In genomic region chr11:86244063-86244521, GRCh38 we compare ENCODE assay signal across 8 cellular contexts. TPM values are rescaled to one million over a fixed set of nuclear protein-coding genes. Genes with fewer than 3 reads are reported as not detected.
DNase-seq lines count a peak whose midpoint lies in the region; ATAC-seq and TF ChIP-seq lines count a peak whose summit lies in the region.

No MANE protein-coding gene starts in this region.

- intact Hi-C loops in activated CD8-positive, alpha-beta T cell treated with anti-CD3 and anti-CD28 coated beads for 36 hours (cut with micrococcal nuclease): no loop called here

- POLR2A ChIA-PET in activated CD8-positive, alpha-beta T cell treated with anti-CD3 and anti-CD28 coated beads for 36 hours (lab: Charles Lee): interaction anchor here (1.1 to 3.9 kb wide), 6 partner anchors 13 to 196 kb away, joined by 3 to 37 read pairs (median 7); partner anchors contain the start of gene PICALM

- peaks cover 39% of the 10 kb centered on the region for H3K79me2 ChIP-seq in GM23248 (ENCODE audit: insufficient read depth)

- peak overlapping the region; percentile 98 for H3K27ac ChIP-seq in GM23248

- no peaks in the 10 kb centered on the region for H3K9me2 ChIP-seq in GM23248 (ENCODE audit: insufficient read depth)

- H3K4me3 ChIP-seq in GM23248: peak overlapping the region; percentile 99
- H3K4me3 ChIP-seq in epithelial cell of esophagus (ENCODE audit: low read length): peak overlapping the region; percentile 68

- no peaks in the 10 kb centered on the region for H3K36me3 ChIP-seq in GM23248 (ENCODE audit: low read depth)

- 3% methylated on average over 18 of the region's 18 CpGs for WGBS in GM23248 (ENCODE audit: low coverage in 1 of 2, low lambda C conversion rate in 2 of 2, missing lambda C conversion rate in 2 of 2), 2 experiments

- H3K4me2 ChIP-seq in GM23248 (ENCODE audit: unreplicated experiment): peak overlapping the region; percentile 89

- no peaks in the 10 kb centered on the region for H3K9me3 ChIP-seq in GM23248 (ENCODE audit: low read depth)

- H3K27me3 ChIP-seq in GM23248 (replicated peaks; ENCODE audit: insufficient read depth): no peaks in the 10 kb centered on the region

- DNase-seq in NCI-H446 treated with DMSO at 0.1 percent for 48 hours (lab: John Stamatoyannopoulos, UW): peak; percentile 91
- DNase-seq in NCI-H446 (lab: John Stamatoyannopoulos, UW): no peak
- DNase-seq in GM23248: peak; percentile 95
- DNase-seq in LHCN-M2 (ENCODE audit: low read depth): peak; percentile 83
- DNase-seq in activated CD8-positive, alpha-beta T cell treated with anti-CD3 and anti-CD28 coated beads for 36 hours: peak; percentile 89
- peak; percentile 89 for DNase-seq in epithelial cell of esophagus (ENCODE audit: low read depth)
- peak; percentile 89 for DNase-seq in mucosa of gallbladder (ENCODE audit: low spot score)
- peak; percentile 77 for DNase-seq in stimulated activated CD8-positive, alpha-beta memory T cell treated with anti-CD3 and anti-CD28 coated beads, Interleukin-7, amount 100 ng/mL, for 24 hours (ENCODE audit: low read depth)

- no peaks in the 10 kb centered on the region for H3K27me3 Mint-ChIP-seq in activated CD8-positive, alpha-beta T cell treated with anti-CD3 and anti-CD28 coated beads for 36 hours

- H3K9ac ChIP-seq in GM23248: peak overlapping the region; percentile 98

- no peak overlapping the region for H3K27ac Mint-ChIP-seq in activated CD8-positive, alpha-beta T cell treated with anti-CD3 and anti-CD28 coated beads for 36 hours

- CTCF ChIA-PET in activated CD8-positive, alpha-beta T cell treated with anti-CD3 and anti-CD28 coated beads for 36 hours (lab: Charles Lee): no interaction called here

- H4K20me1 ChIP-seq in GM23248 (ENCODE audit: insufficient read depth): no peaks in the 10 kb centered on the region

- no peak for TF ChIP-seq CTCF in activated CD8-positive, alpha-beta T cell treated with anti-CD3 and anti-CD28 coated beads for 36 hours (IDR thresholded peaks at IDR 0.05)
- no peak for TF ChIP-seq CTCF in epithelial cell of esophagus (IDR thresholded peaks at IDR 0.05; ENCODE audit: insufficient read depth, low read depth, low read length, missing control alignments)

- H3K4me3 Mint-ChIP-seq in activated CD8-positive, alpha-beta T cell treated with anti-CD3 and anti-CD28 coated beads for 36 hours: no peak overlapping the region

- peaks cover 16% of the 10 kb centered on the region; the same call in 1 of the 2 replicates for H3F3A ChIP-seq in GM23248 (ENCODE audit: insufficient read depth)

- H3K9me3 Mint-ChIP-seq in activated CD8-positive, alpha-beta T cell treated with anti-CD3 and anti-CD28 coated beads for 36 hours: no peaks in the 10 kb centered on the region

- in situ Hi-C loops in GM23248 (cut with MboI): no loop called here

- H3K36me3 Mint-ChIP-seq in activated CD8-positive, alpha-beta T cell treated with anti-CD3 and anti-CD28 coated beads for 36 hours (ENCODE audit: low read depth): peaks cover 17% of the 10 kb centered on the region

- peaks cover 26% of the 10 kb centered on the region for H3K4me1 Mint-ChIP-seq in activated CD8-positive, alpha-beta T cell treated with anti-CD3 and anti-CD28 coated beads for 36 hours (ENCODE audit: low read depth)

- H2AFZ ChIP-seq in GM23248: peak overlapping the region; percentile 98

- H3K4me1 ChIP-seq in GM23248 (ENCODE audit: insufficient read depth): peaks cover 12% of the 10 kb centered on the region

- ATAC-seq in activated CD8-positive, alpha-beta T cell treated with anti-CD3 and anti-CD28 coated beads for 36 hours: peak; percentile 62

RNA-seq across cellular contexts. Expression of gene EED, which starts 0.5 kb away (rescaled TPM):
- 15.0 and 24.0 TPM in 2 replicates for total RNA-seq in GM23248 (2014; rRNA removed; shearing (Covaris generic))
- 19.4 and 20.1 TPM in 2 replicates for polyA plus RNA-seq in GM23248 (2016; fragmentation: Nextera tagmentation; extraction: Ambion mirVana)
- total RNA-seq in LHCN-M2 (2014; rRNA removed): 22.3 and 27.4 TPM in 2 replicates
- 20.6 TPM for polyA plus RNA-seq in LHCN-M2 (2012)
- total RNA-seq in activated CD8-positive, alpha-beta T cell treated with anti-CD3 and anti-CD28 coated beads for 36 hours: 100 to 1,000 TPM; 114 to 117 TPM
- 30.5 TPM for total RNA-seq in mucosa of gallbladder

RNA-seq across cellular contexts. Expression of gene HIKESHI, which starts 57.9 kb away (rescaled TPM):
- 39.7 and 49.4 TPM in 2 replicates for total RNA-seq in GM23248 (2014; rRNA removed; shearing (Covaris generic))
- 88.6 and 90.0 TPM in 2 replicates for polyA plus RNA-seq in GM23248 (2016; fragmentation: Nextera tagmentation; extraction: Ambion mirVana)
- total RNA-seq in LHCN-M2 (2014; rRNA removed): 67.3 and 72.0 TPM in 2 replicates
- 66.1 TPM for polyA plus RNA-seq in LHCN-M2 (2012)
- 10 to 100 TPM; 59.6 to 60.5 TPM for total RNA-seq in activated CD8-positive, alpha-beta T cell treated with anti-CD3 and anti-CD28 coated beads for 36 hours
- 25.8 TPM for total RNA-seq in mucosa of gallbladder

Comparison
In these comparisons a context has a peak if more than half of its experiments do, and no peak if none do; other contexts are left out.
1. DNase-seq: peak in NCI-H446 treated with DMSO at 0.1 percent for 48 hours (single experiment), GM23248 (single experiment), LHCN-M2 (single experiment), activated CD8-positive, alpha-beta T cell treated with anti-CD3 and anti-CD28 coated beads for 36 hours (single experiment), epithelial cell of esophagus (single experiment), mucosa of gallbladder (single experiment) and stimulated activated CD8-positive, alpha-beta memory T cell treated with anti-CD3 and anti-CD28 coated beads, Interleukin-7, amount 100 ng/mL, for 24 hours (single experiment); none in NCI-H446 (0 of 2).